ENCODE assay signal across 18 cellular contexts in the genomic region with DNA sequence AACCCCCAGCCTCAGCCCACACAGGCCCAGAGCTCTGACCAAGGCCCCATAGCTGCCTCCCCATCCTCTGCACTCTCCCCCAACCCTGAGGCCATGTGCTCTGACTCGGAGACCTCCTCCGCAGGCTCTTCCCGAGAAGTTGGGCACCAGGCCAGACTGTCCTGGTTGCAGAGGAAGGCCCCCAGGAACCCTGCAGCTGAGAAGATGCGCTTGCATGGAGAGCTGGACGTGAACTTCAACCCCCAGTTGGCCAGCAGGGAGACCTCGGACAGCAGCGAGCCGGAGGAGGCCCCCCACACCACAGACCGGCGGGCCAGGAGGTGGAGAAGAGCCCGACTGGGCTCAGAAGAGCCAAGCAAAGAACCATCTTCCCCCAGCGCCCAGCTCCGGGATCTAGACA.
DNase-seq lines count a peak whose midpoint lies in the region; ATAC-seq and TF ChIP-seq lines count a peak whose summit lies in the region.
"Had no signal": no experiment of that assay in that cellular context is flagged by ENCODE, and none has a peak within 500 bp of the region (broad histone marks: within the 10 kb centered on the region; RNA-seq: fewer than 3 reads in every experiment).

No MANE protein-coding gene starts in this region.

- no peak overlapping the region for H3K23ac ChIP-seq in trophoblast cell (ENCODE audit: low read length)

- H3K4me1 ChIP-seq in endodermal cell (ENCODE audit: control insufficient read depth, insufficient read depth, low read length): no peaks in the 10 kb centered on the region
- H3K4me1 ChIP-seq in trophoblast cell (ENCODE audit: control insufficient read depth in 1 of 2, insufficient read depth in 2 of 2, low read length in 2 of 2): no peaks in the 10 kb centered on the region

- H3K9ac ChIP-seq in endodermal cell (ENCODE audit: extremely low read depth, low read length, poor library complexity, severe bottlenecking) (no peak overlapping the region), trophoblast cell (ENCODE audit: low read length) (peak overlapping the region; percentile 34)
- H3K9ac ChIP-seq: BLaER1 treated with 17β-estradiol and CSF1 and Interleukin-3, amounts not matched to agents 10 nM and 100 nM; GM23248 had no signal

- peaks cover 4% of the 10 kb centered on the region for H3K4me1 Mint-ChIP-seq in stimulated activated naive CD8-positive, alpha-beta T cell treated with anti-CD3 and anti-CD28 coated beads, Interleukin-15, amount 100 ng/mL, for 72 hours
- H3K4me1 Mint-ChIP-seq in endodermal cell: peaks cover 5% of the 10 kb centered on the region

- no peak overlapping the region for H3K4me3 Mint-ChIP-seq in stimulated activated naive CD8-positive, alpha-beta T cell treated with anti-CD3 and anti-CD28 coated beads, Interleukin-15, amount 100 ng/mL, for 72 hours
- H3K4me3 Mint-ChIP-seq in endodermal cell: no peak overlapping the region
- H3K4me3 Mint-ChIP-seq: B cell; CD8-positive, alpha-beta T cell; HFFc6 had no signal

- H3K14ac ChIP-seq in trophoblast cell (ENCODE audit: low read length): no peak overlapping the region

- no peaks in the 10 kb centered on the region for H3K36me3 Mint-ChIP-seq in endodermal cell (ENCODE audit: low read depth)
- H3K36me3 Mint-ChIP-seq: CD8-positive, alpha-beta T cell had no signal

- no peak overlapping the region for H3K4me3 ChIP-seq in endodermal cell (ENCODE audit: low read length)
- H3K4me3 ChIP-seq in trophoblast cell (ENCODE audit: low read depth, low read length): no peak overlapping the region
- H3K4me3 ChIP-seq: BLaER1 treated with 17β-estradiol and CSF1 and Interleukin-3, amounts not matched to agents 10 nM and 100 nM; GM23248 had no signal

- no peak overlapping the region for H3K18ac ChIP-seq in trophoblast cell (ENCODE audit: low read length)

- H4K8ac ChIP-seq in trophoblast cell (ENCODE audit: low read depth, low read length): no peak overlapping the region

- no peak overlapping the region for H2BK12ac ChIP-seq in trophoblast cell (ENCODE audit: low read length)

- ATAC-seq in stimulated activated naive CD8-positive, alpha-beta T cell treated with anti-CD3 and anti-CD28 coated beads, Interleukin-15, amount 100 ng/mL, for 72 hours: peak; percentile 26
- no peak for ATAC-seq in stimulated activated naive CD8-positive, alpha-beta T cell treated with anti-CD3 and anti-CD28 coated beads, Interleukin-15, Interleukin-2, amounts not matched to agents 100 U/mL and 50 U/mL, for 24 hours
- no peak for ATAC-seq in HG02970 (IDR thresholded peaks at IDR 0.05; ENCODE audit: low FRiP score, unreplicated experiment)
- ATAC-seq: CD8-positive, alpha-beta T cell; HCT116; HepG2 had no signal

- no peaks in the 10 kb centered on the region for H3K9me3 ChIP-seq in endodermal cell (ENCODE audit: control insufficient read depth, low read length)
- H3K9me3 ChIP-seq in trophoblast cell (ENCODE audit: insufficient read depth, low read depth, low read length): no peaks in the 10 kb centered on the region
- H3K9me3 ChIP-seq: BLaER1 treated with 17β-estradiol and CSF1 and Interleukin-3, amounts not matched to agents 10 nM and 100 nM had no signal

- H3K4ac ChIP-seq in trophoblast cell (ENCODE audit: low read depth, low read length): no peak overlapping the region

- no peaks in the 10 kb centered on the region for H3K79me2 ChIP-seq in trophoblast cell (ENCODE audit: control insufficient read depth, insufficient read depth, low read length, poor library complexity)

- no peak overlapping the region for H4K91ac ChIP-seq in trophoblast cell (ENCODE audit: low read depth, low read length)

- H3K4me2 ChIP-seq in trophoblast cell (ENCODE audit: low read length): no peak overlapping the region
- H3K4me2 ChIP-seq: BLaER1 treated with 17β-estradiol and CSF1 and Interleukin-3, amounts not matched to agents 10 nM and 100 nM had no signal

- H4K12ac ChIP-seq in trophoblast cell (ENCODE audit: low read depth, low read length): no peak overlapping the region

- H3K79me1 ChIP-seq in trophoblast cell (ENCODE audit: low read length): no peaks in the 10 kb centered on the region

- no peak overlapping the region for H2BK5ac ChIP-seq in trophoblast cell (ENCODE audit: low read depth, low read length, poor library complexity)

- no peak overlapping the region for H3K27ac ChIP-seq in endodermal cell (ENCODE audit: low read depth, low read length)
- no peak overlapping the region for H3K27ac ChIP-seq in trophoblast cell (ENCODE audit: low read depth, low read length)
- H3K27ac ChIP-seq: BLaER1 treated with 17β-estradiol and CSF1 and Interleukin-3, amounts not matched to agents 10 nM and 100 nM; GM23248 had no signal

- no peak for TF ChIP-seq CTCF in endodermal cell (conservative IDR thresholded peaks at IDR 0.05)

- H3K27ac Mint-ChIP-seq in stimulated activated naive CD8-positive, alpha-beta T cell treated with anti-CD3 and anti-CD28 coated beads, Interleukin-15, amount 100 ng/mL, for 72 hours: no peak overlapping the region
- no peak overlapping the region for H3K27ac Mint-ChIP-seq in endodermal cell
- H3K27ac Mint-ChIP-seq: B cell; CD8-positive, alpha-beta T cell; HFFc6 had no signal

- H3K27me3 Mint-ChIP-seq in stimulated activated naive CD8-positive, alpha-beta T cell treated with anti-CD3 and anti-CD28 coated beads, Interleukin-15, amount 100 ng/mL, for 72 hours: no peaks in the 10 kb centered on the region
- H3K27me3 Mint-ChIP-seq in endodermal cell (ENCODE audit: insufficient read depth): no peaks in the 10 kb centered on the region
- H3K27me3 Mint-ChIP-seq: B cell had no signal

- H2AK5ac ChIP-seq in trophoblast cell (ENCODE audit: low read length): no peak overlapping the region

- H3K9me3 Mint-ChIP-seq in stimulated activated naive CD8-positive, alpha-beta T cell treated with anti-CD3 and anti-CD28 coated beads, Interleukin-15, amount 100 ng/mL, for 72 hours: no peaks in the 10 kb centered on the region
- H3K9me3 Mint-ChIP-seq in endodermal cell: no peaks in the 10 kb centered on the region
- H3K9me3 Mint-ChIP-seq: CD8-positive, alpha-beta T cell; HFFc6 had no signal

- no peak overlapping the region for H2BK120ac ChIP-seq in trophoblast cell (ENCODE audit: insufficient read depth, low read length, poor library complexity)

- H2AFZ ChIP-seq in trophoblast cell (ENCODE audit: insufficient read depth, low read length, poor library complexity): no peak overlapping the region
- H2AFZ ChIP-seq: GM23248 had no signal

- H3K36me3 ChIP-seq in endodermal cell (ENCODE audit: control insufficient read depth, insufficient read depth, low read length) (no peaks in the 10 kb centered on the region), trophoblast cell (ENCODE audit: control insufficient read depth in 1 of 2, insufficient read depth in 2 of 2, low read length in 2 of 2) (no peaks in the 10 kb centered on the region)
- H3K36me3 ChIP-seq: BLaER1 treated with 17β-estradiol and CSF1 and Interleukin-3, amounts not matched to agents 10 nM and 100 nM had no signal

- WGBS in endodermal cell (ENCODE audit: insufficient coverage in 1 of 2, insufficient read length in 1 of 2), 2 experiments: 91 to 92% methylated on average over 7 to 13 of the region's 13 CpGs
- WGBS in trophoblast cell (ENCODE audit: extremely low coverage, insufficient coverage, insufficient read length): no CpG with 5 or more reads among the region's 13 CpGs

- H3K27me3 ChIP-seq in endodermal cell (ENCODE audit: control insufficient read depth, insufficient read depth, low read length, poor library complexity, severe bottlenecking) (no peaks in the 10 kb centered on the region), trophoblast cell (ENCODE audit: insufficient read depth, low read length) (no peaks in the 10 kb centered on the region)
- H3K27me3 ChIP-seq: BLaER1 treated with 17β-estradiol and CSF1 and Interleukin-3, amounts not matched to agents 10 nM and 100 nM had no signal

- no peak for DNase-seq in stimulated activated naive CD8-positive, alpha-beta T cell treated with anti-CD3 and anti-CD28 coated beads, Interleukin-15, amount 100 ng/mL, for 72 hours
- no peak for DNase-seq in stimulated activated naive CD8-positive, alpha-beta T cell treated with anti-CD3 and anti-CD28 coated beads, Interleukin-15, Interleukin-2, amounts not matched to agents 100 U/mL and 50 U/mL, for 24 hours
- peak; percentile 28 for DNase-seq in endodermal cell
- no peak for DNase-seq in trophoblast cell
- no peak for DNase-seq in NCI-H524 treated with DMSO at 0.1 percent for 48 hours (lab: John Stamatoyannopoulos, UW)
- DNase-seq in activated CD4-positive, CD25-positive, alpha-beta regulatory T cell treated with anti-CD3 and anti-CD28 coated beads, Interleukin-2, amount 50 U/mL, for 72 hours: no peak
- DNase-seq: Calu3; CD8-positive, alpha-beta T cell; DMS153; DMS79; GDM1; GM23248; HFFc6 had no signal
